ENCODE assay signal across 17 cellular contexts in the genomic region with DNA sequence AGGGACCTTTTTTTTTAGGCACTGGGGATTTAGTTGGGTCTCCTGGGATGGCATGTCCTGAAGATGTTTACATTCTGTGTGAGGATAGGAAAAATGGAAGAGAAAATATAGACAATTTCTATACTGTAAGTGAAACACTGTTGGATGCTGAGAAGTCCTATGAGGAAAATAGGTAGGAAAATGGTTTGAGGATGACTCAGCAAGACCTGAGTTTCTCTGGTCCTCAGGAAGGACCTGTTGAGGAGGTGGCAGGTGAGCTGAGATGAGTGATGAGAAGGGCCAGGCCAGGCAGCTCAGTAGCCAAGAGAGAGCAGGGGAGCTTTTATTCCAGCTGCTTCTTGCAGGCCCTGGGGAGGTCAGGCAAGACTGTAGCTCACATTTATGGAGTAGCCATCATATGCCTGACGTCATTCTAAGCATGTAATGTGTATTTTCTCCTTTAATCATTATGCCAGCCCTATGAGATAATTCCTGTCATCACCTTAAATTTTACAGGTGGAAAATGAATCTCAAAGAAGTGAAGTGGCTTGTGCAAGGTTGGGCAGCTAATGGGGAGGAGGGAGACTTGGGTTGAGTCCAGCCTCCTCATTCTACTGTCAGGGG. TPM values are rescaled to one million over a fixed set of nuclear protein-coding genes. Genes with fewer than 3 reads are reported as not detected.
DNase-seq lines count a peak whose midpoint lies in the region; ATAC-seq, FAIRE-seq and TF ChIP-seq lines count a peak whose summit lies in the region.
"Had no signal": no experiment of that assay in that cellular context is flagged by ENCODE, and none has a peak within 500 bp of the region (broad histone marks: within the 10 kb centered on the region; RNA-seq: fewer than 3 reads in every experiment).

No MANE protein-coding gene starts in this region.

- no peak for TF ChIP-seq EP300 in A549 (IDR thresholded peaks at IDR 0.05)

- peak overlapping the region; percentile 70 for H3K27ac Mint-ChIP-seq in stimulated activated memory B cell treated with anti-CD40 and anti-IgM and Interleukin-4, amounts not matched to agents 10 μg/mL and 1 μg/mL and 100 μg/mL, for 72 hours
- H3K27ac Mint-ChIP-seq: CD4-positive, alpha-beta memory T cell had no signal

- H3K27ac ChIP-seq in A549, result no peak overlapping the region
- H3K27ac ChIP-seq: C4-2B, GM23248, HL-60 had no signal

- H3K9me3 ChIP-seq in A549, result no peaks in the 10 kb centered on the region
- H3K9me3 ChIP-seq: BE2C had no signal

- no peak overlapping the region for H3K4me3 Mint-ChIP-seq in stimulated activated memory B cell treated with anti-CD40 and anti-IgM and Interleukin-4, amounts not matched to agents 10 μg/mL and 1 μg/mL and 100 μg/mL, for 72 hours
- H3K4me3 Mint-ChIP-seq: CD4-positive, alpha-beta memory T cell had no signal

- FAIRE-seq in A549 (lab: Jason Lieb, UNC), result no peak
- FAIRE-seq: A204.1, H54 had no signal

- H3K4me1 Mint-ChIP-seq in stimulated activated memory B cell treated with anti-CD40 and anti-IgM and Interleukin-4, amounts not matched to agents 10 μg/mL and 1 μg/mL and 100 μg/mL, for 72 hours, result peaks cover 7% of the 10 kb centered on the region
- H3K4me1 Mint-ChIP-seq: CD4-positive, alpha-beta memory T cell had no signal

- POLR2A ChIA-PET in A549 (lab: Yijun Ruan, JAX), result no interaction called here

- 21% methylated on average over 1 of the region's 1 CpG for WGBS in A549 (ENCODE audit: missing lambda C conversion rate)

- CTCF ChIA-PET in A549 (lab: Yijun Ruan, JAX), result no interaction called here

- DNase-seq in A549 (ENCODE audit: low read depth in 1 of 2, low spot score in 1 of 2) (no peak), DMS53 treated with DMSO at 0.1 percent for 48 hours (lab: John Stamatoyannopoulos, UW; ENCODE audit: unreplicated experiment) (peak; percentile 21), kidney tubule cell (ENCODE audit: low spot score) (peak; percentile 13), DMS 273 (lab: John Stamatoyannopoulos, UW; ENCODE audit: unreplicated experiment) (no peak)
- no peak for DNase-seq in activated effector memory CD4-positive, alpha-beta T cell treated with anti-CD3 and anti-CD28 coated beads, Interleukin-2, amount 50 U/mL, for 16 hours
- DNase-seq in activated effector memory CD4-positive, alpha-beta T cell treated with Interleukin-2 at 50 U/mL for 16 hours, result no peak
- DNase-seq: BE2C; CD4-positive, alpha-beta memory T cell; DMS153; GF-D8; GM23248 had no signal

- no peaks in the 10 kb centered on the region for H3K9me3 Mint-ChIP-seq in stimulated activated memory B cell treated with anti-CD40 and anti-IgM and Interleukin-4, amounts not matched to agents 10 μg/mL and 1 μg/mL and 100 μg/mL, for 72 hours
- H3K9me3 Mint-ChIP-seq: CD4-positive, alpha-beta memory T cell had no signal

- H3K36me3 Mint-ChIP-seq in stimulated activated memory B cell treated with anti-CD40 and anti-IgM and Interleukin-4, amounts not matched to agents 10 μg/mL and 1 μg/mL and 100 μg/mL, for 72 hours, result peaks cover 58% of the 10 kb centered on the region
- H3K36me3 Mint-ChIP-seq: CD4-positive, alpha-beta memory T cell had no signal

- TF ChIP-seq POLR2A in A549 (IDR thresholded peaks at IDR 0.05; ENCODE audit: low read length), result no peak

- TF ChIP-seq RAD21 in A549 (conservative IDR thresholded peaks at IDR 0.05 in 1 of 2, IDR thresholded peaks at IDR 0.05 in 1 of 2), result no peak

- no peaks in the 10 kb centered on the region for H3K4me1 ChIP-seq in A549
- H3K4me1 ChIP-seq: BE2C had no signal

- no peak overlapping the region for H3K4me3 ChIP-seq in A549
- H3K4me3 ChIP-seq: GM23248 had no signal

- no peak overlapping the region for H3K4me2 ChIP-seq in A549

- no peak for TF ChIP-seq CTCF in A549 (IDR thresholded peaks at IDR 0.05)

- no peak for ATAC-seq in A549
- no peak for ATAC-seq in stimulated activated memory B cell treated with anti-CD40 and anti-IgM and Interleukin-4, amounts not matched to agents 10 μg/mL and 1 μg/mL and 100 μg/mL, for 72 hours

- no peaks in the 10 kb centered on the region for H3K27me3 Mint-ChIP-seq in stimulated activated memory B cell treated with anti-CD40 and anti-IgM and Interleukin-4, amounts not matched to agents 10 μg/mL and 1 μg/mL and 100 μg/mL, for 72 hours

TF ChIP-seq in A549, 52 proteins besides CTCF, POLR2A, EP300 and RAD21:
- TF ChIP-seq MAFK (IDR thresholded peaks at IDR 0.05; ENCODE audit: partially characterized antibody) (peak; percentile 25), NFE2L2 (conservative IDR thresholded peaks at IDR 0.05; ENCODE audit: low read length) (0 out of 2 replicates have a peak, but pooled peaks have one; percentile 22), SREBF2 (IDR thresholded peaks at IDR 0.05) (no peak), JUN (IDR thresholded peaks at IDR 0.05) (no peak), KDM1A (IDR thresholded peaks at IDR 0.05; ENCODE audit: low read depth) (no peak), JUNB (IDR thresholded peaks at IDR 0.05) (no peak)

RNA-seq across cellular contexts. Expression of a gene that starts 19.1 kb away (rescaled TPM):
- polyA plus RNA-seq in A549 (2011; rRNA removed), result not detected in 2 replicates
- not detected in 2 replicates for polyA plus RNA-seq in A549 (2012; cell fraction: cytosol; rRNA removed)
- polyA plus RNA-seq in A549 (2012; cell fraction: nucleus; rRNA removed), result not detected in 2 replicates
- polyA plus RNA-seq in A549 (2017; fragmentation: RNase III; extraction: RNeasy Plus Mini Kit Qiagen cat#74134 plus additional on column Dnase treatment), result not detected in 3 replicates
- not detected in 2 replicates for polyA minus RNA-seq in A549 (2011; rRNA and poly(A)+ RNA removed)
- polyA plus RNA-seq: AG04450; CD4-positive, alpha-beta memory T cell; GM23248 had no signal

Comparison
In these comparisons a context has a peak if more than half of its experiments do, and no peak if none do; other contexts are left out.
1. DNase-seq: peak in DMS53 treated with DMSO at 0.1 percent for 48 hours (single experiment) and kidney tubule cell (single experiment); none in A549 (0 of 2), activated effector memory CD4-positive, alpha-beta T cell treated with anti-CD3 and anti-CD28 coated beads, Interleukin-2, amount 50 U/mL, for 16 hours (single experiment), DMS 273 (single experiment) and activated effector memory CD4-positive, alpha-beta T cell treated with Interleukin-2 at 50 U/mL for 16 hours (single experiment).